Comparison of ENCODE assay signal across 18 cellular contexts in the genomic region with DNA sequence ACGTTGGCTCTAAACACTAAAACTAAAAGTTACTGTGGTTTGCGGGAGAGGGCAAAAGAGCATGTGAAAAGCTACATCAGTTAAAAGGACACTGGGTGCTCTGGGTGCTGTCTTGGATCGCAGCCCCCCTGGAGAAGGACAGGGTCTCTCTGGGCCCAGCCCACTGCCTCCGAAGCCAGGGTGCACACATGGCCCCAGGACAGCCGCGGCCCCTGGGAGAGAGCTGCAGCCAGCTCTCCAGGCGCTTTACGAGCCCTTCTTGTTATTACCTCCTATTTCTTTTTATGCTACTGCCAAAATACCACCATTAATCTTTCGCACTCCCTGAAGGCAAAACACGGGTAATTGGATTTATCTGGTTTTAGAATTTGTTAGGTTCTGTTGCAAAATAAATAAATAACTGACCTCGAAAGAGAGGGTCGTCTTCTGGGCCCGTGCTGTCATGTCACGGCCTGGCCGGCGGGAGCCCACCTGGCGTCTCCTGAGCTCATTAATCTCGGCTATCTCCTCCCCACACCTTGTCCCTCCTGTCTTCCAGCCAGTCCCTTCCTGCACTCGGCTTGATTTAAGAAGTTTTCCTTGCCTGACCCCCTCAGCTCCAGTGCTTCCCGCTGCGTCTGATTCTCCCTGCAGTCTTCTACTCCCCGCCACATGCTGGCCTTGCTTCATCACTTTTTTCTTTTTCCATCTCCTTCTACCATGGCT.
DNase-seq lines count a peak whose midpoint lies in the region; ATAC-seq, FAIRE-seq and TF ChIP-seq lines count a peak whose summit lies in the region.
"Had no signal": no experiment of that assay in that cellular context is flagged by ENCODE, and none has a peak within 500 bp of the region (broad histone marks: within the 10 kb centered on the region; RNA-seq: fewer than 3 reads in every experiment).

No MANE protein-coding gene starts in this region.

- H2BK120ac ChIP-seq in H1 (replicated peaks; ENCODE audit: low read depth, low read length): no peak overlapping the region

- no peak overlapping the region for H3K4ac ChIP-seq in H1 (replicated peaks; ENCODE audit: insufficient read length, low read depth, low read length)

- no peaks in the 10 kb centered on the region for H4K20me1 ChIP-seq in H1 (replicated peaks in 1 of 2; ENCODE audit: control insufficient read depth in 1 of 2, insufficient read depth in 2 of 2, low read length in 2 of 2)
- H4K20me1 ChIP-seq: BLaER1 treated with 17β-estradiol and CSF1 and Interleukin-3, amounts not matched to agents 10 nM and 100 nM had no signal

- H3K9me3 ChIP-seq in H1 (ENCODE audit: insufficient read depth in 2 of 2, low read depth in 1 of 2, low read length in 1 of 2): no peaks in the 10 kb centered on the region
- H3K9me3 ChIP-seq: BLaER1 treated with 17β-estradiol and CSF1 and Interleukin-3, amounts not matched to agents 10 nM and 100 nM had no signal

- H2BK20ac ChIP-seq in H1 (ENCODE audit: low read length): no peak overlapping the region

- H3K27ac ChIP-seq in H1 (ENCODE audit: low read depth, low read length): no peak overlapping the region
- no peak overlapping the region for H3K27ac ChIP-seq in RWPE1
- H3K27ac ChIP-seq: BLaER1 treated with 17β-estradiol and CSF1 and Interleukin-3, amounts not matched to agents 10 nM and 100 nM; GM23248 had no signal

- no peak overlapping the region for H2BK15ac ChIP-seq in H1 (ENCODE audit: low read length)

- H3K79me2 ChIP-seq in H1 (ENCODE audit: control insufficient read depth in 1 of 2, insufficient read depth in 2 of 2, low read length in 2 of 2): no peaks in the 10 kb centered on the region

- no peak overlapping the region for H2AFZ ChIP-seq in H1 (ENCODE audit: low read length)
- H2AFZ ChIP-seq: GM23248 had no signal

- no peak for TF ChIP-seq CTCF in H1 (IDR thresholded peaks at IDR 0.05; ENCODE audit: control extremely low read depth in 1 of 3, insufficient read depth in 1 of 3, low read depth in 1 of 3, low read length in 3 of 3)
- no peak for TF ChIP-seq CTCF in osteocyte (IDR thresholded peaks at IDR 0.05)
- no peak for TF ChIP-seq CTCF in RWPE1 (conservative IDR thresholded peaks at IDR 0.05; ENCODE audit: low read depth)

- no peak overlapping the region for H4K5ac ChIP-seq in H1 (ENCODE audit: insufficient read length, low read depth, low read length)

- WGBS in H1 (ENCODE audit: extremely low coverage in 1 of 2, insufficient coverage in 1 of 2, insufficient read length in 1 of 2, insufficient replicate concordance in 2 of 2, low coverage in 1 of 2, low lambda C conversion rate in 2 of 2, missing lambda C conversion rate in 1 of 2), 2 experiments: 88% methylated on average over 22 of the region's 22 CpGs; no CpG with 5 or more reads in 1 of the 2 experiments

- no peak overlapping the region for H2BK5ac ChIP-seq in H1 (ENCODE audit: low read depth, low read length)

- H3K14ac ChIP-seq in H1 (ENCODE audit: insufficient read length): no peak overlapping the region

- no peaks in the 10 kb centered on the region for H3K27me3 ChIP-seq in H1 (replicated peaks in 1 of 4; ENCODE audit: control insufficient read depth in 3 of 4, extremely low read depth in 1 of 4, insufficient read depth in 3 of 4, low read length in 3 of 4)
- H3K27me3 ChIP-seq: BLaER1 treated with 17β-estradiol and CSF1 and Interleukin-3, amounts not matched to agents 10 nM and 100 nM had no signal

- H3K4me1 ChIP-seq in H1 (replicated peaks in 1 of 4; ENCODE audit: control insufficient read depth in 3 of 4, insufficient read depth in 4 of 4, low read length in 3 of 4): no peaks in the 10 kb centered on the region

- H3K36me3 Mint-ChIP-seq in osteocyte (ENCODE audit: unreplicated experiment): no peaks in the 10 kb centered on the region
- no peaks in the 10 kb centered on the region for H3K36me3 Mint-ChIP-seq in activated T-helper 17 cell treated with anti-CD3 and anti-CD28 coated beads, Interleukin-2, amount 50 U/mL, for 72 hours (ENCODE audit: low read depth)
- H3K36me3 Mint-ChIP-seq: CD8-positive, alpha-beta T cell had no signal

- no peak overlapping the region for H3K18ac ChIP-seq in H1 (ENCODE audit: extremely low read depth, low read length)

- H4K8ac ChIP-seq in H1 (ENCODE audit: extremely low read depth, insufficient read depth, low read length): no peak overlapping the region

- TF ChIP-seq EP300 in H1 (IDR thresholded peaks at IDR 0.05; ENCODE audit: borderline replicate concordance in 1 of 2, low read depth in 2 of 2, low read length in 2 of 2): no peak

- H3K23me2 ChIP-seq in H1 (ENCODE audit: low read depth, low read length): no peaks in the 10 kb centered on the region; the same call in 1 of the 2 replicates

- H3K27me3 Mint-ChIP-seq in osteocyte (ENCODE audit: unreplicated experiment): peaks cover 4% of the 10 kb centered on the region
- H3K27me3 Mint-ChIP-seq in activated T-helper 17 cell treated with anti-CD3 and anti-CD28 coated beads, Interleukin-2, amount 50 U/mL, for 72 hours: peaks cover 3% of the 10 kb centered on the region

- H3K27ac Mint-ChIP-seq in osteocyte (ENCODE audit: unreplicated experiment): no peak overlapping the region
- no peak overlapping the region for H3K27ac Mint-ChIP-seq in activated T-helper 17 cell treated with anti-CD3 and anti-CD28 coated beads, Interleukin-2, amount 50 U/mL, for 72 hours
- H3K27ac Mint-ChIP-seq: CD8-positive, alpha-beta T cell had no signal

- no peaks in the 10 kb centered on the region for H3K36me3 ChIP-seq in H1 (ENCODE audit: control insufficient read depth in 2 of 4, insufficient read depth in 4 of 4, low read length in 3 of 4)
- H3K36me3 ChIP-seq: BLaER1 treated with 17β-estradiol and CSF1 and Interleukin-3, amounts not matched to agents 10 nM and 100 nM had no signal

- no peak overlapping the region for H3K4me3 Mint-ChIP-seq in osteocyte (ENCODE audit: unreplicated experiment)
- H3K4me3 Mint-ChIP-seq in activated T-helper 17 cell treated with anti-CD3 and anti-CD28 coated beads, Interleukin-2, amount 50 U/mL, for 72 hours: no peak overlapping the region
- H3K4me3 Mint-ChIP-seq: CD8-positive, alpha-beta T cell had no signal

- no peaks in the 10 kb centered on the region for H3K9me3 Mint-ChIP-seq in osteocyte (ENCODE audit: unreplicated experiment)
- no peaks in the 10 kb centered on the region for H3K9me3 Mint-ChIP-seq in activated T-helper 17 cell treated with anti-CD3 and anti-CD28 coated beads, Interleukin-2, amount 50 U/mL, for 72 hours
- H3K9me3 Mint-ChIP-seq: CD8-positive, alpha-beta T cell had no signal

- FAIRE-seq in H1 (lab: Jason Lieb, UNC): no peak
- FAIRE-seq: GM12878, H54 had no signal

- no peaks in the 10 kb centered on the region for H3K4me1 Mint-ChIP-seq in osteocyte (ENCODE audit: unreplicated experiment)
- no peaks in the 10 kb centered on the region for H3K4me1 Mint-ChIP-seq in activated T-helper 17 cell treated with anti-CD3 and anti-CD28 coated beads, Interleukin-2, amount 50 U/mL, for 72 hours

- no peak overlapping the region for H3K56ac ChIP-seq in H1 (replicated peaks; ENCODE audit: insufficient read length, low read depth, low read length)

- TF ChIP-seq POLR2A in H1 (IDR thresholded peaks at IDR 0.05; ENCODE audit: control extremely low read depth in 1 of 2, low read depth in 2 of 2, low read length in 2 of 2): no peak

- CTCF ChIA-PET in H1 (lab: Charles Lee; ENCODE audit: partially characterized antibody): interaction anchor here (0.9 to 1.7 kb wide), 3 partner anchors 10 to 144 kb away, joined by 3 to 7 read pairs (median 3); no protein-coding TSS in a partner anchor
- CTCF ChIA-PET in RWPE1 (lab: Yijun Ruan, JAX): no interaction called here

- H4K91ac ChIP-seq in H1 (replicated peaks; ENCODE audit: insufficient read length, low read length): peak overlapping the region; percentile 31

- no peak for ATAC-seq in activated T-helper 17 cell treated with anti-CD3 and anti-CD28 coated beads, Interleukin-2, amount 50 U/mL, for 72 hours (replicated peaks)
- ATAC-seq: CD8-positive, alpha-beta T cell; GM12878 had no signal

- no peaks in the 10 kb centered on the region for H3K79me1 ChIP-seq in H1 (ENCODE audit: low read depth, low read length)

- no peak for TF ChIP-seq RAD21 in H1 (IDR thresholded peaks at IDR 0.05 in 1 of 2, conservative IDR thresholded peaks at IDR 0.05 in 1 of 2; ENCODE audit: low read depth in 2 of 2, low read length in 2 of 2)

- POLR2A ChIA-PET in H1 (lab: Charles Lee; ENCODE audit: partially characterized antibody): no interaction called here
- POLR2A ChIA-PET in RWPE1 (lab: Yijun Ruan, JAX; ENCODE audit: low non-redundant PET): no interaction called here

- DNase-seq in NCI-H82 (lab: John Stamatoyannopoulos, UW) (peak; percentile 57), H1 (ENCODE audit: low read depth in 1 of 2, low spot score in 2 of 2) (no peak), left kidney (ENCODE audit: low read depth, low spot score) (peak; percentile 86), osteocyte (ENCODE audit: extremely low spot score, unreplicated experiment) (peak; percentile 75), middle frontal gyrus (ENCODE audit: extremely low spot score, low spot score) (no peak), DMS79 treated with DMSO at 0.1 percent for 48 hours (lab: John Stamatoyannopoulos, UW) (no peak), RWPE1 (ENCODE audit: low spot score) (no peak)
- DNase-seq: 8988T; Calu3; CD8-positive, alpha-beta T cell; DND-41; EL; GM23248; HCEC 1CT had no signal

- H3K9ac ChIP-seq in H1 (replicated peaks in 1 of 4; ENCODE audit: extremely low read depth in 1 of 4, low read depth in 3 of 4, low read length in 3 of 4): no peak overlapping the region
- H3K9ac ChIP-seq: BLaER1 treated with 17β-estradiol and CSF1 and Interleukin-3, amounts not matched to agents 10 nM and 100 nM; GM23248 had no signal

- H2AK5ac ChIP-seq in H1 (ENCODE audit: low read depth, low read length): no peak overlapping the region

- H2BK12ac ChIP-seq in H1 (ENCODE audit: low read depth, low read length): no peak overlapping the region

- H3K4me3 ChIP-seq in H1 (ENCODE audit: extremely low read depth in 1 of 4, insufficient read depth in 2 of 4, low read depth in 3 of 4, low read length in 4 of 4): no peak overlapping the region
- H3K4me3 ChIP-seq: BLaER1 treated with 17β-estradiol and CSF1 and Interleukin-3, amounts not matched to agents 10 nM and 100 nM; GM12878; GM23248 had no signal

- H3K23ac ChIP-seq in H1 (ENCODE audit: insufficient read length): no peak overlapping the region

- H3K4me2 ChIP-seq in H1 (ENCODE audit: insufficient read depth in 1 of 2, low read depth in 2 of 2, low read length in 2 of 2): no peak overlapping the region

TF ChIP-seq in H1, 55 proteins besides CTCF, POLR2A, EP300 and RAD21 (continues in another document):
- TF ChIP-seq PHF8 (conservative IDR thresholded peaks at IDR 0.05; ENCODE audit: low read depth, low read length): no peak
- no peak for TF ChIP-seq BACH1 (IDR thresholded peaks at IDR 0.05; ENCODE audit: low read length)
- no peak for TF ChIP-seq TEAD4 (IDR thresholded peaks at IDR 0.05; ENCODE audit: low read depth, low read length)
- no peak for TF ChIP-seq RFX5 (IDR thresholded peaks at IDR 0.05; ENCODE audit: borderline replicate concordance, low read depth, low read length)

Comparison
In these comparisons a context has a peak if more than half of its experiments do, and no peak if none do; other contexts are left out.
1. DNase-seq: peak in NCI-H82 (single experiment), left kidney (single experiment) and osteocyte (single experiment); none in H1 (0 of 2), middle frontal gyrus (single experiment), DMS79 treated with DMSO at 0.1 percent for 48 hours (single experiment) and RWPE1 (single experiment).